ENCODE assay signal across 2 cellular contexts in the genomic region with DNA sequence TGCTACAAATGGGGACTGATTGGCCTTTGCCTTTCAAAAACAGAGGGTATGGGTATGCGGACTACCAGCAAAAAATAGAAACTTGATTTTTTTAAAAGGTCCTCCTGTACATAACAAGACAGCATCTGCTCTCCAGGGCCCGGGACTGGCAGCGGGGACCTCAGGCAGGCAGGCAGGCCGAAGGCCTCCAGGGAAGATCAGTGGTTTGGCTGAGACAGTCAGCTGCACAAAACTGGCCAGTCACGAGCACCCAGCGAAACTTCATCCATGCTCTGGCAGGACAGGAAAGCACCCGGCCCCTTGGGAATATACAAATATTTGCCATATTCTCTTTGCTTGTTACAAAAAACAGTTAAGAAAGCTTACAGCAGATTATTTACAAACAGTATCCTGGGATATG.
TF ChIP-seq lines count a peak whose summit lies in the region.

No MANE protein-coding gene starts in this region.

TF ChIP-seq in HepG2, 621 proteins besides CTCF, POLR2A, EP300 and RAD21:
- TF ChIP-seq POLR2AphosphoS2 (IDR thresholded peaks at IDR 0.05; ENCODE audit: low read depth, low read length) (peak; percentile 81; the same call in 1 of the 2 replicates), ZNF225 (CRISPR knock-in tag; IDR thresholded peaks at IDR 0.05) (no peak), GTF2F1 (IDR thresholded peaks at IDR 0.05; ENCODE audit: low read length) (no peak), ZNF878 (CRISPR knock-in tag; IDR thresholded peaks at IDR 0.05) (no peak), TRIM24 (CRISPR knock-in tag; IDR thresholded peaks at IDR 0.05) (no peak), POLR2G (IDR thresholded peaks at IDR 0.05; ENCODE audit: low read depth, low read length) (0 out of 2 replicates have a peak, but pooled peaks have one; percentile 5), ZNF224 (CRISPR knock-in tag; IDR thresholded peaks at IDR 0.05) (no peak), AGO2 (optimal IDR thresholded peaks at IDR 0.05; ENCODE audit: low read depth, low read length) (peak; percentile 80)

TF ChIP-seq in K562, 482 proteins besides CTCF, POLR2A, EP300 and RAD21:
- no peak for TF ChIP-seq NCOA2 (IDR thresholded peaks at IDR 0.05; ENCODE audit: partially characterized antibody in 2 of 2)
- 0 out of 2 replicates have a peak, but pooled peaks have one; percentile 2 for TF ChIP-seq SUPT5H (IDR thresholded peaks at IDR 0.05)
